ENCODE assay signal across 28 cellular contexts in genomic region chr9:8332871-8333270, GRCh38.
"Had no signal": no experiment of that assay in that cellular context is flagged by ENCODE, and none has a peak within 500 bp of the region (broad histone marks: within the 10 kb centered on the region; RNA-seq: fewer than 3 reads in every experiment).

No MANE protein-coding gene starts in this region.

- H3K4me1 Mint-ChIP-seq: activated B cell treated with CpG ODN at 0.5 μM for 24 hours; activated CD4-positive, alpha-beta memory T cell treated with anti-CD3 and anti-CD28 coated beads, Interleukin-2, amount 10 ng/mL, durations not matched to agents 7 days and 5 days; activated CD4-positive, alpha-beta T cell treated with anti-CD3 and anti-CD28 coated beads, Interleukin-2, amount 10 ng/mL, durations not matched to agents 7 days and 5 days; activated naive CD4-positive, alpha-beta T cell treated with anti-CD3 and anti-CD28 coated beads, Interleukin-2, amount 10 ng/mL, durations not matched to agents 7 days and 5 days; activated naive CD8-positive, alpha-beta T cell treated with anti-CD3 and anti-CD28 coated beads, Interleukin-2, amount 10 ng/mL, durations not matched to agents 7 days and 5 days; T-cell had no signal

- H3K36me3 ChIP-seq: ascending aorta, colonic mucosa, esophagus squamous epithelium, WERI-Rb-1 had no signal

- H3K27me3 Mint-ChIP-seq: activated B cell treated with CpG ODN at 0.5 μM for 24 hours; activated CD4-positive, alpha-beta memory T cell treated with anti-CD3 and anti-CD28 coated beads, Interleukin-2, amount 10 ng/mL, durations not matched to agents 7 days and 5 days; activated CD4-positive, alpha-beta T cell treated with anti-CD3 and anti-CD28 coated beads, Interleukin-2, amount 10 ng/mL, durations not matched to agents 7 days and 5 days; activated naive CD4-positive, alpha-beta T cell treated with anti-CD3 and anti-CD28 coated beads, Interleukin-2, amount 10 ng/mL, durations not matched to agents 7 days and 5 days; activated naive CD8-positive, alpha-beta T cell treated with anti-CD3 and anti-CD28 coated beads, Interleukin-2, amount 10 ng/mL, durations not matched to agents 7 days and 5 days had no signal

- H3K4me3 Mint-ChIP-seq: activated B cell treated with CpG ODN at 0.5 μM for 24 hours; activated CD4-positive, alpha-beta memory T cell treated with anti-CD3 and anti-CD28 coated beads, Interleukin-2, amount 10 ng/mL, durations not matched to agents 7 days and 5 days; activated CD4-positive, alpha-beta T cell treated with anti-CD3 and anti-CD28 coated beads, Interleukin-2, amount 10 ng/mL, durations not matched to agents 7 days and 5 days; activated naive CD4-positive, alpha-beta T cell treated with anti-CD3 and anti-CD28 coated beads, Interleukin-2, amount 10 ng/mL, durations not matched to agents 7 days and 5 days; activated naive CD8-positive, alpha-beta T cell treated with anti-CD3 and anti-CD28 coated beads, Interleukin-2, amount 10 ng/mL, durations not matched to agents 7 days and 5 days; activated T-cell treated with anti-CD3 and anti-CD28 coated beads, Interleukin-2, amount 50 U/mL, for 24 hours; activated T-cell treated with anti-CD3 and anti-CD28 coated beads, Interleukin-2, amount 50 U/mL, for 72 hours; T-cell; T-helper 1 cell treated with Interleukin-12 subunit alpha and Interleukin-12 subunit beta and Interleukin-4 antibody, amounts not matched to agents 30 μg/mL and 1 μg/mL, for 36 hours had no signal

- ATAC-seq: activated naive CD4-positive, alpha-beta T cell treated with anti-CD3 and anti-CD28 coated beads, Interleukin-2, amount 50 U/mL, for 72 hours; activated T-cell treated with anti-CD3 and anti-CD28 coated beads, Interleukin-2, amount 50 U/mL, for 72 hours; T-cell had no signal

- H3K9me3 ChIP-seq: ascending aorta, colonic mucosa, esophagus squamous epithelium had no signal

- H3K27me3 ChIP-seq: ascending aorta, colonic mucosa, esophagus squamous epithelium had no signal

- H3K4me1 ChIP-seq: ascending aorta, colonic mucosa, esophagus squamous epithelium had no signal

- H3K36me3 Mint-ChIP-seq: activated naive CD4-positive, alpha-beta T cell treated with anti-CD3 and anti-CD28 coated beads, Interleukin-2, amount 10 ng/mL, durations not matched to agents 7 days and 5 days; activated naive CD4-positive, alpha-beta T cell treated with anti-CD3 and anti-CD28 coated beads, Interleukin-2, amount 50 U/mL, for 72 hours; activated naive CD8-positive, alpha-beta T cell treated with anti-CD3 and anti-CD28 coated beads, Interleukin-2, amount 10 ng/mL, durations not matched to agents 7 days and 5 days; T-cell had no signal

- H3K4me3 ChIP-seq: ascending aorta, colonic mucosa, esophagus squamous epithelium had no signal

- H3K27ac Mint-ChIP-seq: activated B cell treated with CpG ODN at 0.5 μM for 24 hours; activated CD4-positive, alpha-beta memory T cell treated with anti-CD3 and anti-CD28 coated beads, Interleukin-2, amount 10 ng/mL, durations not matched to agents 7 days and 5 days; activated CD4-positive, alpha-beta T cell treated with anti-CD3 and anti-CD28 coated beads, Interleukin-2, amount 10 ng/mL, durations not matched to agents 7 days and 5 days; activated naive CD4-positive, alpha-beta T cell treated with anti-CD3 and anti-CD28 coated beads, Interleukin-2, amount 10 ng/mL, durations not matched to agents 7 days and 5 days; activated naive CD4-positive, alpha-beta T cell treated with anti-CD3 and anti-CD28 coated beads, Interleukin-2, amount 50 U/mL, for 72 hours; activated naive CD8-positive, alpha-beta T cell treated with anti-CD3 and anti-CD28 coated beads, Interleukin-2, amount 10 ng/mL, durations not matched to agents 7 days and 5 days; activated T-cell treated with anti-CD3 and anti-CD28 coated beads, Interleukin-2, amount 50 U/mL, for 24 hours; activated T-cell treated with anti-CD3 and anti-CD28 coated beads, Interleukin-2, amount 50 U/mL, for 72 hours; T-cell; T-helper 1 cell treated with Interleukin-12 subunit alpha and Interleukin-12 subunit beta and Interleukin-4 antibody, amounts not matched to agents 30 μg/mL and 1 μg/mL, for 36 hours had no signal

- H3K9me3 Mint-ChIP-seq: activated B cell treated with CpG ODN at 0.5 μM for 24 hours; activated naive CD4-positive, alpha-beta T cell treated with anti-CD3 and anti-CD28 coated beads, Interleukin-2, amount 10 ng/mL, durations not matched to agents 7 days and 5 days; activated T-cell treated with anti-CD3 and anti-CD28 coated beads, Interleukin-2, amount 50 U/mL, for 24 hours; T-helper 1 cell treated with Interleukin-12 subunit alpha and Interleukin-12 subunit beta and Interleukin-4 antibody, amounts not matched to agents 30 μg/mL and 1 μg/mL, for 36 hours had no signal

- H3K27ac ChIP-seq: ascending aorta, colonic mucosa, epithelial cell of prostate, esophagus squamous epithelium, WERI-Rb-1 had no signal

- DNase-seq: activated B cell treated with CpG ODN at 0.5 μM for 24 hours; activated CD4-positive, alpha-beta memory T cell treated with anti-CD3 and anti-CD28 coated beads, Interleukin-2, amount 10 ng/mL, durations not matched to agents 7 days and 5 days; activated CD4-positive, alpha-beta T cell treated with anti-CD3 and anti-CD28 coated beads for 4 hours; activated CD4-positive, alpha-beta T cell treated with anti-CD3 and anti-CD28 coated beads, Interleukin-2, amount 10 ng/mL, durations not matched to agents 7 days and 5 days; activated CD4-positive, alpha-beta T cell treated with anti-CD3 and anti-CD28 coated beads, Interleukin-2, amount 50 U/mL, for 4 hours; activated CD4-positive, CD25-positive, alpha-beta regulatory T cell treated with anti-CD3 and anti-CD28 coated beads, Interleukin-2, amount 50 U/mL, for 72 hours; activated CD8-positive, alpha-beta memory T cell treated with anti-CD3 and anti-CD28 coated beads, Interleukin-2, amount 50 U/mL, for 48 hours; activated gamma-delta T cell; activated naive CD4-positive, alpha-beta T cell; activated naive CD4-positive, alpha-beta T cell treated with anti-CD3 and anti-CD28 coated beads, Interleukin-2, amount 10 ng/mL, durations not matched to agents 7 days and 5 days; activated naive CD8-positive, alpha-beta T cell treated with anti-CD3 and anti-CD28 coated beads, Interleukin-2, amount 10 ng/mL, durations not matched to agents 7 days and 5 days; activated T-cell treated with anti-CD3 and anti-CD28 coated beads for 4 hours; activated T-cell treated with anti-CD3 and anti-CD28 coated beads, Interleukin-2, amount 50 U/mL, for 24 hours; activated T-cell treated with anti-CD3 and anti-CD28 coated beads, Interleukin-2, amount 50 U/mL, for 72 hours; caudate nucleus; colonic mucosa; effector CD8-positive, alpha-beta T cell; esophagus squamous epithelium; foreskin fibroblast; glutamatergic neuron; SW 1271; T-cell; T1000; WERI-Rb-1 had no signal
